In the genomic region with DNA sequence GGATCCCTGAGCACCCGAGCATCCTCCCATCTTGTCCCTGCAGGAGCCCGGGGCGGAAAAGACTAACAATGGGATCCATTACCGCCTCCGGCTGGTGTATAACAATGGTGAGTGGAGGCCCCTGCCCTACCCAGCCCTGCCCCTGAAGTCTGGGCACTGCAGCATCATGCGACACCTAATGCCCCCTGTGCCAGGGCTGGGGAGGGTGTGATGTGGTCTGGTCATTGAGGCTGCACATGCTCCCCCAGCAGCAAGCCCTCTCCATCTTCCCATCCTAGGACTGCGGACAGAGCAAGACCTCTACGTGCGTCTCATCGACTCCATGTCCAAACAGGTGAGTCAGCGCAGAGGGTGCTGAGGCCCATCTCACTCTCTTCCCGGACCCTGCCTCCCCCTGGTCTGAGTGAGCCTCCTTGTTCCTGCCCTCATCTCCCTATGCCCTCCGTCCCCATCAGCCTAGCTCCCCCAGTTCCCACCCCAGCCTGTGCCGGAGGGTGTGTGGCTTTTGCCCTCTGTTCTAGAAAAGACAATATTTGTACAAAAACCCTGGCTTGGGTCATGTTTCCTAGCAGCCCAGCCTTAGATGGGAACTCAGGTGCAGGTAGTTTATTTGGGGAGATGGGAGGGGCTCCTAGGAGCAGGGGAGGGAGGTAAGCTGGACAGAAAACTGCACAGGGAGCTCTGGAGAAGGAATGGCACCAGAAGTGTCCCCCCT, we compare ENCODE assay signal across 18 cellular contexts. TPM values are rescaled to one million over a fixed set of nuclear protein-coding genes. Genes with fewer than 3 reads are reported as not detected.
A peak's percentile ranks its signal among the peaks of the same experiment; 100 is the strongest.
DNase-seq lines count a peak whose midpoint lies in the region; ATAC-seq and TF ChIP-seq lines count a peak whose summit lies in the region.
"Had no signal": no experiment of that assay in that cellular context is flagged by ENCODE, and none has a peak within 500 bp of the region (broad histone marks: within the 10 kb centered on the region; RNA-seq: fewer than 3 reads in every experiment).

No MANE protein-coding gene starts in this region.

- no peak overlapping the region for H3K27ac ChIP-seq in OCI-LY3 (ENCODE audit: low read length)
- H3K27ac ChIP-seq in esophagus squamous epithelium: no peak overlapping the region
- H3K27ac ChIP-seq: A549, GM23248, KMS-11 had no signal

- no peak for ATAC-seq in activated CD8-positive, alpha-beta memory T cell treated with anti-CD3 and anti-CD28 coated beads, Interleukin-2, amount 10 ng/mL, durations not matched to agents 7 days and 5 days
- no peak for ATAC-seq in GM18909 (IDR thresholded peaks at IDR 0.05; ENCODE audit: poor library complexity, unreplicated experiment)
- ATAC-seq: GM12878 had no signal

- H3K4me1 ChIP-seq in OCI-LY3 (ENCODE audit: low read length) (peaks cover 13% of the 10 kb centered on the region), esophagus squamous epithelium (no peaks in the 10 kb centered on the region)
- H3K4me1 ChIP-seq: A549 had no signal

- H3K27me3 ChIP-seq in OCI-LY3 (ENCODE audit: low read depth, low read length): peaks cover 16% of the 10 kb centered on the region
- peaks cover 0 to 17% (median 0%) of the 10 kb centered on the region in 4 donors for H3K27me3 ChIP-seq in esophagus squamous epithelium

- no peak overlapping the region for H3K27ac Mint-ChIP-seq in activated CD8-positive, alpha-beta memory T cell treated with anti-CD3 and anti-CD28 coated beads, Interleukin-2, amount 10 ng/mL, durations not matched to agents 7 days and 5 days
- H3K27ac Mint-ChIP-seq: HFFc6 had no signal

- intact Hi-C loops in esophagus squamous epithelium (cut with DNase I): no loop called here

- H3K4me3 Mint-ChIP-seq in activated CD8-positive, alpha-beta memory T cell treated with anti-CD3 and anti-CD28 coated beads, Interleukin-2, amount 10 ng/mL, durations not matched to agents 7 days and 5 days: no peak overlapping the region
- H3K4me3 Mint-ChIP-seq: HFFc6 had no signal

- 85 to 91% methylated on average over 12 to 14 of the region's 14 CpGs for WGBS in esophagus squamous epithelium, 2 donors

- peak; percentile 36 for DNase-seq in activated CD8-positive, alpha-beta memory T cell treated with anti-CD3 and anti-CD28 coated beads, Interleukin-2, amount 50 U/mL, for 48 hours
- no peak for DNase-seq in activated CD8-positive, alpha-beta memory T cell treated with anti-CD3 and anti-CD28 coated beads, Interleukin-2, amount 10 ng/mL, durations not matched to agents 7 days and 5 days
- DNase-seq in islet precursor cell: peak; percentile 49
- DNase-seq in ureter (ENCODE audit: low spot score): peak; percentile 29
- DNase-seq in esophagus squamous epithelium (lab: John Stamatoyannopoulos, UW): no peak
- DNase-seq: GM23248, HFFc6, NCI-H1092 treated with DMSO at 0.1 percent for 48 hours, NCI-H1694, NCI-H446, NCI-H748 treated with DMSO at 0.1 percent for 48 hours had no signal

- H3K9me3 Mint-ChIP-seq in activated CD8-positive, alpha-beta memory T cell treated with anti-CD3 and anti-CD28 coated beads, Interleukin-2, amount 10 ng/mL, durations not matched to agents 7 days and 5 days (ENCODE audit: low read depth): no peaks in the 10 kb centered on the region
- H3K9me3 Mint-ChIP-seq: HFFc6 had no signal

- no peaks in the 10 kb centered on the region for H3K36me3 Mint-ChIP-seq in activated CD8-positive, alpha-beta memory T cell treated with anti-CD3 and anti-CD28 coated beads, Interleukin-2, amount 10 ng/mL, durations not matched to agents 7 days and 5 days

- no peaks in the 10 kb centered on the region for H3K79me2 ChIP-seq in OCI-LY3 (ENCODE audit: low read length)

- H3K9me3 ChIP-seq in OCI-LY3 (ENCODE audit: insufficient read depth, low read length): no peaks in the 10 kb centered on the region
- no peaks in the 10 kb centered on the region for H3K9me3 ChIP-seq in esophagus squamous epithelium
- H3K9me3 ChIP-seq: A549 had no signal

- peak overlapping the region; percentile 43; the same call in 1 of the 2 replicates for H2AFZ ChIP-seq in OCI-LY3 (ENCODE audit: low read depth, low read length)
- H2AFZ ChIP-seq: GM23248 had no signal

- H3K9ac ChIP-seq in OCI-LY3 (ENCODE audit: low read length): no peak overlapping the region
- H3K9ac ChIP-seq: GM23248, KMS-11 had no signal

- CTCF ChIA-PET in activated CD8-positive, alpha-beta memory T cell treated with anti-CD3 and anti-CD28 coated beads, Interleukin-2, amount 10 ng/mL, durations not matched to agents 7 days and 5 days (lab: Charles Lee): interaction anchor here (0.6 to 2.1 kb wide), 6 partner anchors 9 to 238 kb away, joined by 3 to 11 read pairs (median 6); no protein-coding TSS in a partner anchor

- H3K36me3 ChIP-seq in OCI-LY3 (replicated peaks; ENCODE audit: low read depth, low read length) (no peaks in the 10 kb centered on the region), esophagus squamous epithelium (no peaks in the 10 kb centered on the region)

- H3K4me1 Mint-ChIP-seq in activated CD8-positive, alpha-beta memory T cell treated with anti-CD3 and anti-CD28 coated beads, Interleukin-2, amount 10 ng/mL, durations not matched to agents 7 days and 5 days: peaks cover 19% of the 10 kb centered on the region

- no peak overlapping the region for H3K4me3 ChIP-seq in OCI-LY3 (ENCODE audit: low read length)
- H3K4me3 ChIP-seq in esophagus squamous epithelium: no peak overlapping the region
- H3K4me3 ChIP-seq: A549, GM12878, GM23248 had no signal

- H3K4me2 ChIP-seq in OCI-LY3 (ENCODE audit: low read length): peak overlapping the region; percentile 61
- H3K4me2 ChIP-seq: A549, KMS-11 had no signal

- peaks cover 8% of the 10 kb centered on the region for H3K27me3 Mint-ChIP-seq in activated CD8-positive, alpha-beta memory T cell treated with anti-CD3 and anti-CD28 coated beads, Interleukin-2, amount 10 ng/mL, durations not matched to agents 7 days and 5 days

- no peaks in the 10 kb centered on the region for H4K20me1 ChIP-seq in OCI-LY3 (ENCODE audit: insufficient read depth, low read length)

- TF ChIP-seq POLR2A in esophagus squamous epithelium (IDR thresholded peaks at IDR 0.05): no peak

- TF ChIP-seq CTCF in OCI-LY3 (IDR thresholded peaks at IDR 0.05; ENCODE audit: low read depth, low read length) (no peak), esophagus squamous epithelium (IDR thresholded peaks at IDR 0.05) (no peak)

RNA-seq across cellular contexts. Expression of gene EBF4, which starts 13.5 kb away (rescaled TPM):
- total RNA-seq in activated CD8-positive, alpha-beta memory T cell treated with anti-CD3 and anti-CD28 coated beads, Interleukin-2, amount 10 ng/mL, durations not matched to agents 7 days and 5 days: 1 to 10 TPM; 1.3 to 3.1 TPM
- total RNA-seq in ureter: 30.3 TPM
- total RNA-seq in esophagus squamous epithelium: 10 to 100 TPM in 1 of 4 donors, 1 to 10 TPM in 3; 3.2 to 10.4 (median 7.2) TPM
- total RNA-seq: G401, GM23248, MCF 10A had no signal

RNA-seq across cellular contexts. Expression of gene IDH3B, which starts 42.1 kb away (rescaled TPM):
- 10 to 100 TPM; 91.4 to 96.0 TPM for total RNA-seq in activated CD8-positive, alpha-beta memory T cell treated with anti-CD3 and anti-CD28 coated beads, Interleukin-2, amount 10 ng/mL, durations not matched to agents 7 days and 5 days
- 79.8 TPM for total RNA-seq in ureter
- 100 to 1,000 TPM in 3 of 4 donors, 10 to 100 TPM in 1; 77.4 to 136 (median 123) TPM for total RNA-seq in esophagus squamous epithelium

RNA-seq across cellular contexts. Expression of gene NOP56, which starts 53.7 kb away (rescaled TPM):
- total RNA-seq in activated CD8-positive, alpha-beta memory T cell treated with anti-CD3 and anti-CD28 coated beads, Interleukin-2, amount 10 ng/mL, durations not matched to agents 7 days and 5 days: 100 to 1,000 TPM; 469 to 508 TPM
- total RNA-seq in ureter: 179 TPM
- 100 to 1,000 TPM in 3 of 4 donors, 10 to 100 TPM in 1; 73.0 to 174 (median 137) TPM for total RNA-seq in esophagus squamous epithelium

Comparison
In these comparisons a context has a peak if more than half of its experiments do, and no peak if none do; other contexts are left out.
1. DNase-seq: peak in activated CD8-positive, alpha-beta memory T cell treated with anti-CD3 and anti-CD28 coated beads, Interleukin-2, amount 50 U/mL, for 48 hours (single experiment), islet precursor cell (single experiment) and ureter (single experiment); none in activated CD8-positive, alpha-beta memory T cell treated with anti-CD3 and anti-CD28 coated beads, Interleukin-2, amount 10 ng/mL, durations not matched to agents 7 days and 5 days (single experiment) and esophagus squamous epithelium (single experiment).